7 cellular contexts compared by ENCODE assay signal in genomic region chr12:63843613-63844390, GRCh38.
DNase-seq lines count a peak whose midpoint lies in the region; ATAC-seq and TF ChIP-seq lines count a peak whose summit lies in the region.

No MANE protein-coding gene starts in this region.

- in situ Hi-C loops in brain microvascular endothelial cell (cut with HindIII; ENCODE audit: low pct_ligation_motif_present, low sequenced_read_pairs) = loop anchor here (25.0 kb wide), 1 partner anchor 393 kb away; no protein-coding TSS in a partner anchor

- TF ChIP-seq CTCF in brain microvascular endothelial cell (IDR thresholded peaks at IDR 0.05; ENCODE audit: low read depth, low read length, missing control alignments) = peak; percentile 77

- ATAC-seq in GM18508 (IDR thresholded peaks at IDR 0.05; ENCODE audit: insufficient read depth, unreplicated experiment) (peak; percentile 92), HG02981 (IDR thresholded peaks at IDR 0.05; ENCODE audit: unreplicated experiment) (peak; percentile 97)

- H3K9ac ChIP-seq in iPS-15b (ENCODE audit: low read depth, low read length) = peak overlapping the region; percentile 76

- H3K36me3 ChIP-seq in brain microvascular endothelial cell (replicated peaks) (no peaks in the 10 kb centered on the region), iPS-15b (ENCODE audit: control insufficient read depth, insufficient read depth, low read length) (no peaks in the 10 kb centered on the region)

- DNase-seq in NCI-H2081 (lab: John Stamatoyannopoulos, UW) = peak; percentile 94 to 95
- peak; percentile 83 for DNase-seq in UCSD-AML1 (lab: John Stamatoyannopoulos, UW; ENCODE audit: unreplicated experiment)
- DNase-seq in brain microvascular endothelial cell = peak; percentile 88
- DNase-seq in skeletal muscle cell (ENCODE audit: low read depth) = peak; percentile 82

- H3K27me3 ChIP-seq in brain microvascular endothelial cell (replicated peaks) = no peaks in the 10 kb centered on the region
- peaks cover 11% of the 10 kb centered on the region for H3K27me3 ChIP-seq in iPS-15b (ENCODE audit: control insufficient read depth, insufficient read depth, low read length)

- H3K27ac ChIP-seq in brain microvascular endothelial cell = peak overlapping the region; percentile 74

- H3K9me3 ChIP-seq in iPS-15b (ENCODE audit: control insufficient read depth, insufficient read depth, low read length) = no peaks in the 10 kb centered on the region

- H3K4me3 ChIP-seq in brain microvascular endothelial cell (ENCODE audit: low read depth, low read length) = peak overlapping the region; percentile 96
- H3K4me3 ChIP-seq in iPS-15b (ENCODE audit: low read depth, low read length) = peak overlapping the region; percentile 95
- H3K4me3 ChIP-seq in skeletal muscle cell (ENCODE audit: low read depth, low read length) = peak overlapping the region; percentile 94

- no peaks in the 10 kb centered on the region for H3K4me1 ChIP-seq in iPS-15b (ENCODE audit: control insufficient read depth, insufficient read depth, low read length)

Comparison
In these comparisons a context has a peak if more than half of its experiments do, and no peak if none do; other contexts are left out.
1. Peak in every context shown above with its lines: DNase-seq, ATAC-seq, H3K4me3 ChIP-seq and H3K27ac ChIP-seq.